In the genomic region with DNA sequence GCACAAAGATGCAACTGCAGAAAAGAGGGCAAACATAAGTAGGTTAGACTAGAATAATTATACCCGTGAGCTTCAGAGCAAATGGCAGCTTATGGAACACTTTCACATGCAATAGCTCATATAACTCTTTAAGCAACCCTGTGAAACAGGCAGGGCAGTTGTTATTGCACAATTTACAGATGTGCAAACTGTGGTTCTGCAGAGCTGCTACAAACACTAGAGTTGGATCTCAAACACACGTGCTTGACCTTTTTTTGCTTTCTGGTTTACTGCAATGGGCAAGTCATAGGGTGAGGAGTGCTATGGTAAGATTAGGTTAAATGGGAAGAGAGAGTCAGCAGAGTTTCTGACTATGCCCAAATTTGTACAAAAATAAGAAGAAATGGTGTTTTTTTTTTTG, we compare ENCODE assay signal across 25 cellular contexts.
"Had no signal": no experiment of that assay in that cellular context is flagged by ENCODE, and none has a peak within 500 bp of the region (broad histone marks: within the 10 kb centered on the region; RNA-seq: fewer than 3 reads in every experiment).

No MANE protein-coding gene starts in this region.

- H3K4me3 Mint-ChIP-seq: activated CD4-positive, alpha-beta memory T cell treated with anti-CD3 and anti-CD28 coated beads, Interleukin-2, amount 10 ng/mL, durations not matched to agents 7 days and 5 days; activated naive CD4-positive, alpha-beta T cell treated with anti-CD3 and anti-CD28 coated beads for 36 hours; activated naive CD8-positive, alpha-beta T cell treated with anti-CD3 and anti-CD28 coated beads, Interleukin-2, amount 10 ng/mL, durations not matched to agents 7 days and 5 days; activated T-helper 17 cell treated with anti-CD3 and anti-CD28 coated beads, Interleukin-2, amount 50 U/mL, for 72 hours; central memory CD8-positive, alpha-beta T cell had no signal

- H3K4me1 Mint-ChIP-seq: activated CD4-positive, alpha-beta memory T cell treated with anti-CD3 and anti-CD28 coated beads, Interleukin-2, amount 10 ng/mL, durations not matched to agents 7 days and 5 days; activated naive CD8-positive, alpha-beta T cell treated with anti-CD3 and anti-CD28 coated beads, Interleukin-2, amount 10 ng/mL, durations not matched to agents 7 days and 5 days; activated T-helper 17 cell treated with anti-CD3 and anti-CD28 coated beads, Interleukin-2, amount 50 U/mL, for 72 hours; central memory CD8-positive, alpha-beta T cell had no signal

- H3K27me3 Mint-ChIP-seq: activated CD4-positive, alpha-beta memory T cell treated with anti-CD3 and anti-CD28 coated beads, Interleukin-2, amount 10 ng/mL, durations not matched to agents 7 days and 5 days had no signal

- H3K9me3 Mint-ChIP-seq: activated naive CD4-positive, alpha-beta T cell treated with anti-CD3 and anti-CD28 coated beads for 36 hours; central memory CD8-positive, alpha-beta T cell had no signal

- DNase-seq: activated CD4-positive, alpha-beta memory T cell treated with anti-CD3 and anti-CD28 coated beads, Interleukin-2, amount 10 ng/mL, durations not matched to agents 7 days and 5 days; activated CD4-positive, alpha-beta T cell treated with anti-CD3 and anti-CD28 coated beads, Interleukin-2, amount 50 U/mL, for 1 hour; activated CD4-positive, CD25-positive, alpha-beta regulatory T cell; activated gamma-delta T cell; activated naive CD4-positive, alpha-beta T cell treated with anti-CD3 and anti-CD28 coated beads for 36 hours; activated naive CD8-positive, alpha-beta T cell treated with anti-CD3 and anti-CD28 coated beads, Interleukin-2, amount 10 ng/mL, durations not matched to agents 7 days and 5 days; activated T-cell treated with anti-CD3 and anti-CD28 coated beads for 4 hours; activated T-cell treated with anti-CD3 and anti-CD28 coated beads, Interleukin-2, amount 50 U/mL, for 48 hours; adrenal gland; body of pancreas; Kasumi-1; KBM-7; NCI-H1048; NCI-H146; NCI-H1930; NCI-H2171; NCI-H2227 treated with DMSO at 0.1 percent for 48 hours; NCI-H446 treated with DMSO at 0.1 percent for 48 hours; NCI-H524 treated with DMSO at 0.1 percent for 48 hours; NCI-H774; SJCRH30; SK-N-SH; T-helper 1 cell had no signal

- H3K36me3 Mint-ChIP-seq: activated naive CD8-positive, alpha-beta T cell treated with anti-CD3 and anti-CD28 coated beads, Interleukin-2, amount 10 ng/mL, durations not matched to agents 7 days and 5 days had no signal

- H3K27ac Mint-ChIP-seq: activated CD4-positive, alpha-beta memory T cell treated with anti-CD3 and anti-CD28 coated beads, Interleukin-2, amount 10 ng/mL, durations not matched to agents 7 days and 5 days; activated naive CD4-positive, alpha-beta T cell treated with anti-CD3 and anti-CD28 coated beads for 36 hours; activated naive CD8-positive, alpha-beta T cell treated with anti-CD3 and anti-CD28 coated beads, Interleukin-2, amount 10 ng/mL, durations not matched to agents 7 days and 5 days; activated T-helper 17 cell treated with anti-CD3 and anti-CD28 coated beads, Interleukin-2, amount 50 U/mL, for 72 hours had no signal
